29 cellular contexts compared by ENCODE assay signal in the genomic region with DNA sequence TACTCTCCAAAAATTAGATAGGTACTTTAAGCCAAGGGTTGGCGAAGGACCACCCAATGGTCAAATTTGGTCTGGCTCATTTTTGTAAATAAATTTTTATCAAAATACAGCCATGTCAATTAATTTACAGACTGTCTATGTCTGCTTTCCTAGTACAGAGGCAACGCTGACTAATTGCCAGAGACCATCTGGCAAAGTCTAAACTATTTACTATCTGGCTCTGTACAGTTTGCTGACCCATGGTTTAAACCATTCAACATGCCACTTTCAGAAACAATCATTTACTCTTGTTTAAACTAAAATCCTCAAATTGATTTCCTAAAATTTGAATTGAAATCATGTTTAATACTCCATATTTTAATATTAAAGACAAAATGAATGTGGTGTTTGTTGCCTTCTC. TPM values are rescaled to one million over a fixed set of nuclear protein-coding genes. Genes with fewer than 3 reads are reported as not detected.
DNase-seq lines count a peak whose midpoint lies in the region; ATAC-seq, FAIRE-seq and TF ChIP-seq lines count a peak whose summit lies in the region.
"Had no signal": no experiment of that assay in that cellular context is flagged by ENCODE, and none has a peak within 500 bp of the region (broad histone marks: within the 10 kb centered on the region; RNA-seq: fewer than 3 reads in every experiment).

No MANE protein-coding gene starts in this region.

- intact Hi-C loops in HepG2 (cut with micrococcal nuclease; ENCODE audit: unreplicated experiment) = no loop called here

- H3K36me3 ChIP-seq in liver (ENCODE audit: control insufficient read depth in 4 of 4, insufficient read depth in 3 of 4, low read depth in 1 of 4, low read length in 3 of 4) = no peaks in the 10 kb centered on the region
- peaks cover 1 to 2% of the 10 kb centered on the region in 2 experiments; a peak in 2 of 5 replicates for H3K36me3 ChIP-seq in HepG2 (replicated peaks in 1 of 2; ENCODE audit: control insufficient read depth in 1 of 2, insufficient read depth in 2 of 2, low read length in 2 of 2)
- H3K36me3 ChIP-seq: thyroid gland, uterus had no signal

- TF ChIP-seq POLR2A in HepG2 (IDR thresholded peaks at IDR 0.05; ENCODE audit: insufficient read depth in 1 of 2, low read depth in 2 of 2, low read length in 2 of 2) = no peak

- in situ Hi-C loops in HepG2 (cut with HindIII; ENCODE audit: extremely low pct_ligation_motif_present, low pct_unique_long_range_greater_than_20kb) = no loop called here

- BruUV-seq in HepG2 (replicated peaks; lab: Mats Ljungman, UMichigan) = no TSS peak

- H3K9ac ChIP-seq in liver (ENCODE audit: low read depth in 1 of 2, low read length in 2 of 2) = no peak overlapping the region
- H3K9ac ChIP-seq in HepG2 (ENCODE audit: insufficient read depth, low read depth, low read length) = no peak overlapping the region

- H3K27me3 Mint-ChIP-seq in endothelial cell (ENCODE audit: unreplicated experiment) = no peaks in the 10 kb centered on the region
- H3K27me3 Mint-ChIP-seq: activated CD8-positive, alpha-beta memory T cell treated with anti-CD3 and anti-CD28 coated beads, Interleukin-2, amount 10 ng/mL, durations not matched to agents 7 days and 5 days; memory B cell; T-helper 17 cell had no signal

- H4K20me1 ChIP-seq in HepG2 (ENCODE audit: insufficient read depth, low read length) = peaks cover 6% of the 10 kb centered on the region; the same call in 1 of the 2 replicates

- no peak overlapping the region for H3K27ac Mint-ChIP-seq in endothelial cell (ENCODE audit: unreplicated experiment)
- H3K27ac Mint-ChIP-seq: activated CD8-positive, alpha-beta memory T cell treated with anti-CD3 and anti-CD28 coated beads, Interleukin-2, amount 10 ng/mL, durations not matched to agents 7 days and 5 days; CD8-positive, alpha-beta T cell; memory B cell; T-helper 17 cell had no signal

- WGBS in liver = 43% methylated on average over 2 of the region's 2 CpGs
- 99% methylated on average over 2 of the region's 2 CpGs for WGBS in HepG2 (ENCODE audit: low lambda C conversion rate)

- H3K9me3 Mint-ChIP-seq in endothelial cell (ENCODE audit: unreplicated experiment) = no peaks in the 10 kb centered on the region
- H3K9me3 Mint-ChIP-seq: CD8-positive, alpha-beta T cell; H9; memory B cell had no signal

- TF ChIP-seq RAD21 in liver (IDR thresholded peaks at IDR 0.05) = peak in 1 of 2 donors; percentile 26
- TF ChIP-seq RAD21 in HepG2 (CRISPR knock-in tag; IDR thresholded peaks at IDR 0.05) = no peak

- no peak for TF ChIP-seq EP300 in HepG2 (IDR thresholded peaks at IDR 0.05; ENCODE audit: low read depth in 2 of 2, low read length in 2 of 2)
- no peak for TF ChIP-seq EP300 in HepG2 (CRISPR knock-in tag; IDR thresholded peaks at IDR 0.05; ENCODE audit: borderline replicate concordance)

- no peaks in the 10 kb centered on the region for H3K79me2 ChIP-seq in HepG2 (ENCODE audit: insufficient read depth, low read length)

- FAIRE-seq in HepG2 (lab: Jason Lieb, UNC) = no peak
- FAIRE-seq: GM12878, TTC549 had no signal

- H3K27me3 ChIP-seq in liver (ENCODE audit: control insufficient read depth in 4 of 4, insufficient read depth in 4 of 4, low read length in 3 of 4) (no peaks in the 10 kb centered on the region), HepG2 (ENCODE audit: control insufficient read depth in 1 of 2, insufficient read depth in 2 of 2, low read length in 2 of 2) (no peaks in the 10 kb centered on the region)
- H3K27me3 ChIP-seq: hepatocyte, stomach, thyroid gland, uterus had no signal

- H3K4me1 Mint-ChIP-seq in endothelial cell (ENCODE audit: unreplicated experiment) = peaks cover 19% of the 10 kb centered on the region

- CTCF ChIA-PET in HepG2 (lab: Yijun Ruan, JAX; ENCODE audit: low intra/inter-chr PET ratio, low total read pairs) = no interaction called here

- H2AFZ ChIP-seq in HepG2 (ENCODE audit: low read length) = no peak overlapping the region
- H2AFZ ChIP-seq: hepatocyte, PC-9 had no signal

- POLR2A ChIA-PET in HepG2 (lab: Yijun Ruan, JAX) = no interaction called here

- H3K9me3 ChIP-seq in liver (ENCODE audit: control insufficient read depth in 4 of 4, low read length in 3 of 4) (no peaks in the 10 kb centered on the region), HepG2 (ENCODE audit: low read length) (no peaks in the 10 kb centered on the region)
- H3K9me3 ChIP-seq: stomach, thyroid gland, uterus had no signal

- no peak overlapping the region for H3K4me3 Mint-ChIP-seq in endothelial cell (ENCODE audit: unreplicated experiment)
- H3K4me3 Mint-ChIP-seq: activated CD8-positive, alpha-beta memory T cell treated with anti-CD3 and anti-CD28 coated beads, Interleukin-2, amount 10 ng/mL, durations not matched to agents 7 days and 5 days; CD8-positive, alpha-beta T cell; H9; memory B cell; T-helper 17 cell had no signal

- ATAC-seq in HepG2 = no peak
- no peak for ATAC-seq in GM21528 (IDR thresholded peaks at IDR 0.05; ENCODE audit: low FRiP score, unreplicated experiment)
- ATAC-seq: activated CD8-positive, alpha-beta memory T cell treated with anti-CD3 and anti-CD28 coated beads, Interleukin-2, amount 10 ng/mL, durations not matched to agents 7 days and 5 days; CD8-positive, alpha-beta T cell; GM12878; SK-N-SH treated with all-trans-retinoic acid at 6 μM for 48 hours; T-helper 17 cell had no signal

- TF ChIP-seq CTCF in liver (IDR thresholded peaks at IDR 0.05; ENCODE audit: low read depth, low read length, missing input control) = no peak
- TF ChIP-seq CTCF in HepG2 (CRISPR knock-in tag; IDR thresholded peaks at IDR 0.05) = no peak
- no peak for TF ChIP-seq CTCF in endothelial cell (IDR thresholded peaks at IDR 0.05; ENCODE audit: unreplicated experiment)

- no peak overlapping the region for H3K4me2 ChIP-seq in HepG2 (ENCODE audit: low read depth, low read length)
- H3K4me2 ChIP-seq: hepatocyte, PC-9 had no signal

- H3K4me1 ChIP-seq in liver (ENCODE audit: control insufficient read depth in 4 of 4, insufficient read depth in 4 of 4, low read length in 3 of 4) (peaks cover 4 to 20% (median 7%) of the 10 kb centered on the region in 4 donors), HepG2 (ENCODE audit: insufficient read depth, low read length) (peaks cover 7% of the 10 kb centered on the region; the same call in 1 of the 2 replicates)

- DNase-seq in HepG2 (ENCODE audit: low spot score) (no peak), NCI-H82 treated with DMSO at 0.1 percent for 48 hours (lab: John Stamatoyannopoulos, UW; ENCODE audit: unreplicated experiment) (peak; percentile 28), iris pigment epithelial cell (ENCODE audit: low read depth) (peak; percentile 56), NCI-H2029 (lab: John Stamatoyannopoulos, UW) (no peak), LoVo (ENCODE audit: low spot score) (no peak), endothelial cell (ENCODE audit: low spot score) (no peak)
- DNase-seq: activated CD4-positive, alpha-beta T cell treated with anti-CD3 and anti-CD28 coated beads, Interleukin-2, amount 50 U/mL, for 4 hours; activated CD8-positive, alpha-beta memory T cell treated with anti-CD3 and anti-CD28 coated beads, Interleukin-2, amount 10 ng/mL, durations not matched to agents 7 days and 5 days; activated T-cell treated with anti-CD3 and anti-CD28 coated beads, Interleukin-2, amount 50 U/mL, for 48 hours; CD8-positive, alpha-beta T cell; central memory CD4-positive, alpha-beta T cell; dermis blood vessel endothelial cell; H9; Kasumi-1; MV-4-11; NCI-H1436 treated with DMSO at 0.1 percent for 48 hours; NCI-H510A; PC-9; stomach; T-helper 17 cell; thyroid gland; uterus had no signal

- no peaks in the 10 kb centered on the region for H3K36me3 Mint-ChIP-seq in endothelial cell (ENCODE audit: low read depth, unreplicated experiment)

- peak overlapping the region in 1 of 2 donors; percentile 20 for H3K27ac ChIP-seq in liver (ENCODE audit: low read depth in 1 of 2, low read length in 2 of 2)
- no peak overlapping the region for H3K27ac ChIP-seq in HepG2 (ENCODE audit: extremely low read length, insufficient read depth, low read length)
- H3K27ac ChIP-seq: hepatocyte, PC-9, stomach, thyroid gland, uterus had no signal

- no peak overlapping the region for H3K4me3 ChIP-seq in liver (ENCODE audit: low read depth in 1 of 3, low read length in 3 of 3)
- no peak overlapping the region for H3K4me3 ChIP-seq in HepG2 (replicated peaks in 1 of 3; ENCODE audit: insufficient read depth in 1 of 3, low read depth in 2 of 3, low read length in 3 of 3)
- H3K4me3 ChIP-seq: GM12878, hepatocyte, PC-9, stomach, thyroid gland, uterus had no signal

TF ChIP-seq in liver, 16 proteins besides CTCF, POLR2A, EP300 and RAD21 (continues in another document):
- TF ChIP-seq HNF4A (conservative IDR thresholded peaks at IDR 0.05) (peak; percentile 21 to 51), SP1 (IDR thresholded peaks at IDR 0.05) (peak; percentile 14), FOXA1 (IDR thresholded peaks at IDR 0.05) (peak; percentile 30)

TF ChIP-seq in HepG2, 621 proteins besides CTCF, POLR2A, EP300 and RAD21 (continues in another document):
- TF ChIP-seq MAF1 (CRISPR knock-in tag; IDR thresholded peaks at IDR 0.05; ENCODE audit: borderline replicate concordance) (no peak), KLF11 (CRISPR knock-in tag; IDR thresholded peaks at IDR 0.05) (no peak)

RNA-seq across cellular contexts. Expression of a gene that starts 25.9 kb away (rescaled TPM):
- total RNA-seq in liver (10 to 100 TPM; 11.6 to 22.8 TPM), HepG2 (2016; rRNA removed; fragmentation: Illumina TruSeq; extraction: Trizol) (5.1 and 9.8 TPM in 2 replicates), endothelial cell (ENCODE audit: unreplicated experiment) (62.0 TPM)
- polyA plus RNA-seq in liver (1 to 10 TPM; 3.1 to 7.9 TPM), HepG2 (2011; rRNA removed) (14.9 and 16.4 TPM in 2 replicates)
- total RNA-seq in HepG2 (2016; cell fraction: cytosol; rRNA removed; fragmentation: Illumina TruSeq; extraction: Trizol; ENCODE audit: low read depth) = 1.1 and 1.6 TPM in 2 replicates
- total RNA-seq in HepG2 (2016; cell fraction: insoluble cytoplasmic fraction; rRNA removed; fragmentation: Illumina TruSeq; extraction: Trizol) = 7.4 and 8.5 TPM in 2 replicates
- 2.3 and 3.5 TPM in 2 replicates for total RNA-seq in HepG2 (2016; cell fraction: membrane; rRNA removed; fragmentation: Illumina TruSeq; extraction: Trizol)
- 36.8 and 38.2 TPM in 2 replicates for total RNA-seq in HepG2 (2016; cell fraction: nucleus; rRNA removed; fragmentation: Illumina TruSeq; extraction: Trizol)
- polyA plus RNA-seq in HepG2 (2011; cell fraction: cytosol; rRNA removed) = 5.3 and 9.4 TPM in 2 replicates
- polyA plus RNA-seq in HepG2 (2011; cell fraction: nucleus; rRNA removed) = 24.6 and 25.9 TPM in 2 replicates
- 12.7 and 15.0 TPM in 2 replicates for polyA plus RNA-seq in HepG2 (2012)
- polyA plus RNA-seq in HepG2 (2016; cell fraction: cytosol; fragmentation: Illumina TruSeq; extraction: Trizol; ENCODE audit: low read depth) = 0.40 and 0.97 TPM in 2 replicates
- 4.2 and 6.6 TPM in 2 replicates for polyA plus RNA-seq in HepG2 (2016; cell fraction: insoluble cytoplasmic fraction; fragmentation: Illumina TruSeq; extraction: Trizol; ENCODE audit: low read depth)
- polyA plus RNA-seq in HepG2 (2016; cell fraction: membrane; fragmentation: Illumina TruSeq; extraction: Trizol; ENCODE audit: low read depth) = 1.3 and 1.9 TPM in 2 replicates
- polyA plus RNA-seq in HepG2 (2016; cell fraction: nucleus; fragmentation: Illumina TruSeq; extraction: Trizol; ENCODE audit: insufficient read depth, low read depth) = 17.4 and 22.5 TPM in 2 replicates
- polyA minus RNA-seq in HepG2 (2011; rRNA and poly(A)+ RNA removed; ENCODE audit: low replicate concordance) = 4.3 and 14.6 TPM in 2 replicates
- polyA minus RNA-seq in HepG2 (2011; cell fraction: cytosol; rRNA and poly(A)+ RNA removed) = 9.0 and 9.7 TPM in 2 replicates
- 226 and 257 TPM in 2 replicates for polyA minus RNA-seq in HepG2 (2011; cell fraction: nucleus; rRNA and poly(A)+ RNA removed)

Comparison
In these comparisons a context has a peak if more than half of its experiments do, and no peak if none do; other contexts are left out.
1. DNase-seq: peak in NCI-H82 treated with DMSO at 0.1 percent for 48 hours (single experiment) and iris pigment epithelial cell (single experiment); none in HepG2 (single experiment), NCI-H2029 (single experiment), LoVo (single experiment) and endothelial cell (single experiment).